ENCODE assay signal across 21 cellular contexts in the genomic region with DNA sequence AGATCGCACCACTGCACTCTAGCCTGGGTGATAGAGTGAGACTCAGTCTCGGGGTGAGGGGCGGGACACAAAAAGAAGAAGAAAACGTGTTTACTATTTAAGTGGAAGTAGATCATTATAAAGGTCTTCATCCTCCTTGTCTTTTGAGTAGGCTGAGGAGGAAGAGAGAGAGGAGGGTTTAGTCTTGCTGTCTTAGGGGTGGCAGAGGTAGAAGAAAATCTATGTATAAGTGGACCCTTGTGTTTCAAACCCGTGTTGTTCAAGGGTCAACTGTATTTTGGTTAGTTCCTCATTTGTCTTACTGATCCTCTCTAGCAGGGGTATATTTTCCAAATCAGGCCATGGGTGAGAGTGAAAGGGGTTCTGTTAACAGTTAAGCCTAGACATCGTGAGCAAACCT. TPM values are rescaled to one million over a fixed set of nuclear protein-coding genes. Genes with fewer than 3 reads are reported as not detected.
DNase-seq lines count a peak whose midpoint lies in the region; ATAC-seq, FAIRE-seq and TF ChIP-seq lines count a peak whose summit lies in the region.
"Had no signal": no experiment of that assay in that cellular context is flagged by ENCODE, and none has a peak within 500 bp of the region (broad histone marks: within the 10 kb centered on the region; RNA-seq: fewer than 3 reads in every experiment).

No MANE protein-coding gene starts in this region.

- no peak overlapping the region for H4K91ac ChIP-seq in H9 (ENCODE audit: insufficient read length, low read depth, low read length)
- no peak overlapping the region for H4K91ac ChIP-seq in neuronal stem cell (ENCODE audit: low read depth, low read length, poor library complexity)

- CTCF ChIA-PET in K562 (lab: Yijun Ruan, JAX; ENCODE audit: low intra/inter-chr PET ratio) = no interaction called here

- TF ChIP-seq CTCF in H9 (conservative IDR thresholded peaks at IDR 0.05) (no peak), K562 (IDR thresholded peaks at IDR 0.05 in 2 of 3, conservative IDR thresholded peaks at IDR 0.05 in 1 of 3; ENCODE audit: insufficient read depth in 2 of 3, low read depth in 1 of 3, low read length in 3 of 3) (no peak), neural progenitor cell (IDR thresholded peaks at IDR 0.05) (no peak)

- H2BK5ac ChIP-seq in H9 (ENCODE audit: insufficient read length, low read length) (no peak overlapping the region), neuronal stem cell (ENCODE audit: low read length) (no peak overlapping the region)

- H2AK5ac ChIP-seq in H9 (ENCODE audit: insufficient read length, low read length) (no peak overlapping the region), neuronal stem cell (ENCODE audit: low read depth, low read length) (no peak overlapping the region)

- H3K4me3 ChIP-seq in K562 (no peak overlapping the region), neural progenitor cell (no peak overlapping the region), neuronal stem cell (ENCODE audit: low read length in 2 of 2) (no peak overlapping the region)
- H3K4me3 ChIP-seq: A549, HAP-1, SK-N-MC had no signal

- in situ Hi-C loops in K562 (cut with MboI) = no loop called here

- H3K79me2 ChIP-seq in H9 (ENCODE audit: insufficient read depth, low read length) = peaks cover 87% of the 10 kb centered on the region
- H3K79me2 ChIP-seq in K562 (ENCODE audit: control insufficient read depth, insufficient read depth, low read length) = no peaks in the 10 kb centered on the region
- H3K79me2 ChIP-seq in neural progenitor cell (ENCODE audit: low read depth) = peaks cover 100% of the 10 kb centered on the region

- no peak overlapping the region for H3K23ac ChIP-seq in H9 (ENCODE audit: insufficient read length, low read depth, low read length)
- no peak overlapping the region for H3K23ac ChIP-seq in neuronal stem cell (ENCODE audit: low read depth, low read length, poor library complexity)

- DNase-seq in H9 (no peak), Kasumi-1 (lab: John Stamatoyannopoulos, UW) (peak; percentile 32 to 37), K562 (ENCODE audit: extremely low read depth in 1 of 4, low spot score in 3 of 4) (no peak), neural progenitor cell (ENCODE audit: low spot score) (no peak), neuronal stem cell (ENCODE audit: low spot score) (no peak), amygdala (lab: John Stamatoyannopoulos, UW) (no peak)
- DNase-seq: CD8-positive, alpha-beta memory T cell; NCI-H1694 treated with DMSO at 0.1 percent for 48 hours; NCI-H510A; NCI-H748 treated with DMSO at 0.1 percent for 48 hours; NK-92 treated with Interleukin-12 subunit alpha and Interleukin-12 subunit beta, amount 100 ng/mL, for 24 hours; OCI-M1; Right ventricle myocardium superior had no signal

- TF ChIP-seq RAD21 in K562 (CRISPR knock-in tag; conservative IDR thresholded peaks at IDR 0.05 in 1 of 2, IDR thresholded peaks at IDR 0.05 in 1 of 2) = no peak

- H3K9me3 Mint-ChIP-seq in H9 = no peaks in the 10 kb centered on the region
- no peaks in the 10 kb centered on the region for H3K9me3 Mint-ChIP-seq in neural progenitor cell
- H3K9me3 Mint-ChIP-seq: CD8-positive, alpha-beta memory T cell; IgD-negative memory B cell had no signal

- no peak overlapping the region for H2BK20ac ChIP-seq in H9 (ENCODE audit: low read depth, low read length, poor library complexity, severe bottlenecking)

- H3K9me3 ChIP-seq in H9 (ENCODE audit: control insufficient read depth, low read depth, low read length) (no peaks in the 10 kb centered on the region), K562 (replicated peaks; ENCODE audit: control insufficient read depth, insufficient read depth, low read depth, low read length) (no peaks in the 10 kb centered on the region), neural progenitor cell (ENCODE audit: low read depth) (no peaks in the 10 kb centered on the region), neuronal stem cell (replicated peaks in 1 of 2; ENCODE audit: control insufficient read depth in 2 of 2, insufficient read depth in 1 of 2, low read depth in 1 of 2, low read length in 2 of 2) (no peaks in the 10 kb centered on the region)
- H3K9me3 ChIP-seq: A549, HAP-1 had no signal

- no peaks in the 10 kb centered on the region for H3K9me1 ChIP-seq in K562 (ENCODE audit: control insufficient read depth, insufficient read depth, low read length)

- H3K4me1 ChIP-seq in H9 (ENCODE audit: insufficient read depth, low read length) (peaks cover 48% of the 10 kb centered on the region), K562 (replicated peaks in 1 of 2; ENCODE audit: control insufficient read depth in 2 of 2, insufficient read depth in 2 of 2, low read length in 2 of 2) (no peaks in the 10 kb centered on the region), neural progenitor cell (peaks cover 83% of the 10 kb centered on the region), neuronal stem cell (ENCODE audit: control insufficient read depth in 2 of 2, insufficient read depth in 1 of 2, low read depth in 1 of 2, low read length in 2 of 2) (peaks cover 6 to 37% of the 10 kb centered on the region in 2 donors)
- H3K4me1 ChIP-seq: HAP-1 had no signal

- H3K36me3 ChIP-seq in K562 (ENCODE audit: control insufficient read depth, insufficient read depth, low read length) = no peaks in the 10 kb centered on the region
- H3K36me3 ChIP-seq in neural progenitor cell = no peaks in the 10 kb centered on the region
- H3K36me3 ChIP-seq in neuronal stem cell (replicated peaks in 1 of 2; ENCODE audit: control insufficient read depth in 2 of 2, insufficient read depth in 2 of 2, low read length in 2 of 2) = peaks cover 0 to 75% of the 10 kb centered on the region in 2 donors
- H3K36me3 ChIP-seq: HAP-1 had no signal

- H3K4me2 ChIP-seq in H9 (ENCODE audit: insufficient read depth, insufficient read length, low read length) (no peak overlapping the region), K562 (ENCODE audit: insufficient read depth, low read length) (no peak overlapping the region), neural progenitor cell (peak overlapping the region; percentile 37), neuronal stem cell (ENCODE audit: insufficient read depth, low read length, poor library complexity, severe bottlenecking) (no peak overlapping the region)
- H3K4me2 ChIP-seq: A549 had no signal

- intact Hi-C loops in K562 (cut with micrococcal nuclease) = no loop called here

- no peak for FAIRE-seq in K562 (lab: Jason Lieb, UNC)
- FAIRE-seq: A549, D721Med, GM12892 had no signal

- no peak overlapping the region for H2BK15ac ChIP-seq in H9 (ENCODE audit: low read depth, low read length)
- no peak overlapping the region for H2BK15ac ChIP-seq in neuronal stem cell (ENCODE audit: low read length)

- TF ChIP-seq EP300 in K562 (IDR thresholded peaks at IDR 0.05; ENCODE audit: low read length) = no peak

- no peak overlapping the region for H3K4ac ChIP-seq in H9 (ENCODE audit: low read depth, low read length)
- H3K4ac ChIP-seq in neuronal stem cell (ENCODE audit: low read length) = no peak overlapping the region

- H3K18ac ChIP-seq in H9 (ENCODE audit: insufficient read length, low read depth, low read length) = no peak overlapping the region
- H3K18ac ChIP-seq in neuronal stem cell (ENCODE audit: low read length) = no peak overlapping the region

- no peak overlapping the region for H2BK12ac ChIP-seq in H9 (ENCODE audit: insufficient read length, low read depth, low read length)
- no peak overlapping the region for H2BK12ac ChIP-seq in neuronal stem cell (ENCODE audit: low read length)

- no peak for TF ChIP-seq POLR2A in K562 (conservative IDR thresholded peaks at IDR 0.05)

- peak; percentile 10; the same call in 1 of the 3 replicates for ATAC-seq in K562
- ATAC-seq in HG02798 (IDR thresholded peaks at IDR 0.05; ENCODE audit: poor library complexity, unreplicated experiment) = no peak

- H3K36me3 Mint-ChIP-seq in H9 (ENCODE audit: insufficient read depth in 1 of 3, low read depth in 3 of 3) = peaks cover 16 to 66% (median 56%) of the 10 kb centered on the region in 3 experiments; a peak in 6 of 7 replicates
- peaks cover 16% of the 10 kb centered on the region for H3K36me3 Mint-ChIP-seq in neural progenitor cell
- H3K36me3 Mint-ChIP-seq: CD8-positive, alpha-beta memory T cell had no signal

- H3K4me1 Mint-ChIP-seq in H9 = peaks cover 80 to 91% of the 10 kb centered on the region in 2 experiments
- H3K4me1 Mint-ChIP-seq in neural progenitor cell = peaks cover 66% of the 10 kb centered on the region
- H3K4me1 Mint-ChIP-seq: CD8-positive, alpha-beta memory T cell; IgD-negative memory B cell had no signal

- H3K23me2 ChIP-seq in H9 (ENCODE audit: insufficient read length, low read depth, low read length, poor library complexity, severe bottlenecking) = no peaks in the 10 kb centered on the region

- H3K27me3 ChIP-seq in H9 (ENCODE audit: insufficient read depth, low read length) (no peaks in the 10 kb centered on the region), K562 (ENCODE audit: control insufficient read depth in 2 of 2, insufficient read depth in 2 of 2, low read length in 2 of 2) (peaks cover 23 to 45% of the 10 kb centered on the region in 2 experiments), neural progenitor cell (no peaks in the 10 kb centered on the region), neuronal stem cell (ENCODE audit: control insufficient read depth in 3 of 3, insufficient read depth in 3 of 3, low read depth in 1 of 3, low read length in 3 of 3) (no peaks in the 10 kb centered on the region)

- H2BK120ac ChIP-seq in H9 (ENCODE audit: low read depth, low read length, poor library complexity, severe bottlenecking) (no peak overlapping the region), neuronal stem cell (ENCODE audit: low read depth, low read length) (no peak overlapping the region)

- H3K79me1 ChIP-seq in H9 (ENCODE audit: insufficient read depth, low read depth, low read length, poor library complexity, severe bottlenecking) (no peaks in the 10 kb centered on the region), neuronal stem cell (ENCODE audit: low read depth, low read length) (no peaks in the 10 kb centered on the region)

- BruUV-seq in K562 (replicated peaks; lab: Mats Ljungman, UMichigan) = no TSS peak

- peak overlapping the region in 1 of 2 experiments; percentile 38; a peak in 2 of 5 replicates for H3K4me3 Mint-ChIP-seq in H9
- no peak overlapping the region for H3K4me3 Mint-ChIP-seq in neural progenitor cell
- H3K4me3 Mint-ChIP-seq: CD8-positive, alpha-beta memory T cell; IgD-negative memory B cell had no signal

- no peak overlapping the region for H3T11ph ChIP-seq in H9 (ENCODE audit: low read length)

- H4K8ac ChIP-seq in H9 (replicated peaks; ENCODE audit: insufficient read length, low read depth, low read length) (no peak overlapping the region), neuronal stem cell (ENCODE audit: low read depth, low read length) (no peak overlapping the region)

- POLR2A ChIA-PET in K562 (lab: Yijun Ruan, JAX) = no interaction called here

- H2AFZ ChIP-seq in H9 (ENCODE audit: low read length) (no peak overlapping the region), K562 (ENCODE audit: low read depth, low read length) (no peak overlapping the region; the same call in 1 of the 2 replicates), neural progenitor cell (replicated peaks) (no peak overlapping the region), neuronal stem cell (ENCODE audit: low read length) (no peak overlapping the region)

- H3K14ac ChIP-seq in H9 (ENCODE audit: insufficient read depth, low read length) (no peak overlapping the region), neuronal stem cell (ENCODE audit: low read length) (no peak overlapping the region)

- H4K5ac ChIP-seq in H9 (ENCODE audit: insufficient read length, low read depth, low read length) = no peak overlapping the region

- no peaks in the 10 kb centered on the region; the same call in 1 of the 2 replicates for H3K27me3 Mint-ChIP-seq in H9 (ENCODE audit: low read depth)
- H3K27me3 Mint-ChIP-seq in neural progenitor cell (ENCODE audit: insufficient read depth, low read depth) = peaks cover 2% of the 10 kb centered on the region

- no CpG with 5 or more reads among the region's 6 CpGs for WGBS in H9 (ENCODE audit: extremely low coverage, insufficient read length, low lambda C conversion rate)
- WGBS in K562 (ENCODE audit: insufficient coverage, low coverage, missing lambda C conversion rate) = 17% methylated on average over 6 of the region's 6 CpGs
- no CpG with 5 or more reads among the region's 6 CpGs for WGBS in neuronal stem cell (ENCODE audit: extremely low coverage in 2 of 2, insufficient read length in 2 of 2, insufficient replicate concordance in 1 of 2), 2 donors

- H3K27ac Mint-ChIP-seq in H9 (peak overlapping the region; percentile 25 to 87 (median 86); a peak in 6 of 7 replicates), neural progenitor cell (no peak overlapping the region)
- H3K27ac Mint-ChIP-seq: CD8-positive, alpha-beta memory T cell; IgD-negative memory B cell had no signal

- H3K27ac ChIP-seq in H9 (ENCODE audit: insufficient read length, low read depth, low read length) (no peak overlapping the region), K562 (ENCODE audit: extremely low read depth, low read depth, low read length) (no peak overlapping the region), neural progenitor cell (peak overlapping the region; percentile 77), neuronal stem cell (replicated peaks; ENCODE audit: low read length) (no peak overlapping the region)
- H3K27ac ChIP-seq: A549, SK-N-MC had no signal

- H3K56ac ChIP-seq in H9 (ENCODE audit: insufficient read length, low read depth, low read length) = no peak overlapping the region

- no peak overlapping the region for H3K9ac ChIP-seq in H9 (ENCODE audit: extremely low read depth, insufficient read length, low read length)
- no peak overlapping the region for H3K9ac ChIP-seq in K562 (ENCODE audit: insufficient read depth in 1 of 2, low read depth in 2 of 2, low read length in 2 of 2)
- H3K9ac ChIP-seq in neural progenitor cell = no peak overlapping the region
- H3K9ac ChIP-seq in neuronal stem cell (ENCODE audit: low read depth, low read length, poor library complexity) = no peak overlapping the region

- peaks cover 32% of the 10 kb centered on the region for H3F3A ChIP-seq in neural progenitor cell (ENCODE audit: low read depth)

- H4K20me1 ChIP-seq in H9 (ENCODE audit: control insufficient read depth, insufficient read depth, insufficient read length) = peaks cover 2% of the 10 kb centered on the region
- no peaks in the 10 kb centered on the region for H4K20me1 ChIP-seq in K562 (replicated peaks; ENCODE audit: control insufficient read depth, insufficient read depth, low read length)
- H4K20me1 ChIP-seq in neural progenitor cell (ENCODE audit: low read depth) = peaks cover 100% of the 10 kb centered on the region

RNA-seq across cellular contexts. Expression of a gene that starts 40.1 kb away (rescaled TPM):
- total RNA-seq in H9 (2021) (364 and 376 TPM in 2 replicates), K562 (2014; rRNA removed) (not detected in 2 replicates), K562 (2014; rRNA removed; fragmentation: Illumina TruSeq; extraction: Trizol) (not detected in 2 replicates), K562 (2015; rRNA removed; fragmentation: Illumina TruSeq; extraction: Trizol) (not detected in 2 replicates), K562 (2021) (0.11 and 0.18 TPM in 2 replicates), neural progenitor cell (ENCODE audit: low replicate concordance) (106 and 107 TPM in 2 replicates)
- total RNA-seq in K562 (2011; cell fraction: chromatin; rRNA removed; ENCODE audit: low replicate concordance) = 0.09 TPM in 1 of 2 replicates, not detected in the other
- total RNA-seq in K562 (2011; cell fraction: nucleolus; rRNA removed) = under 0.01 TPM in 1 of 2 replicates, not detected in the other
- 0.08 TPM in 1 of 2 replicates, not detected in the other for total RNA-seq in K562 (2011; cell fraction: nucleoplasm; rRNA removed)
- polyA plus RNA-seq in K562 (2011; rRNA removed) (0.01 and 0.04 TPM in 2 replicates), K562 (2014; fragmentation: Illumina TruSeq; extraction: Trizol) (not detected in 2 replicates), K562 (2014; fragmentation: Nextera tagmentation; extraction: Ambion mirVana) (not detected), K562 (2014; rRNA removed) (not detected in 2 replicates)
- polyA plus RNA-seq in K562 (2011; cell fraction: cytosol; rRNA removed) = 0.03 TPM in 1 of 2 replicates, not detected in the other
- polyA plus RNA-seq in K562 (2011; cell fraction: nucleus; rRNA removed) = 0.04 TPM in 1 of 2 replicates, not detected in the other
- polyA plus RNA-seq in K562 (2012) = 0.01 TPM in 1 of 2 replicates, not detected in the other
- polyA minus RNA-seq in K562 (2011; rRNA and poly(A)+ RNA removed) = 0.03 and 0.14 TPM in 2 replicates
- polyA minus RNA-seq in K562 (2011; cell fraction: cytosol; rRNA and poly(A)+ RNA removed) = 0.36 TPM in 1 of 2 replicates, not detected in the other
- 0.13 TPM in 1 of 2 replicates, not detected in the other for polyA minus RNA-seq in K562 (2011; cell fraction: nucleus; rRNA and poly(A)+ RNA removed)
- 53.8 TPM for polyA plus RNA-seq in neuronal stem cell (2013, experiment 1 of 2)
- 57.6 TPM for polyA plus RNA-seq in neuronal stem cell (2013, experiment 2 of 2)
- total RNA-seq: Right ventricle myocardium superior had no signal
- polyA plus RNA-seq: BJ; CD8-positive, alpha-beta memory T cell; IgD-negative memory B cell had no signal

Comparison
In these comparisons a context has a peak if more than half of its experiments do, and no peak if none do; other contexts are left out.
1. DNase-seq: peak in Kasumi-1 (2 of 2); none in H9 (single experiment), K562 (0 of 4), neural progenitor cell (single experiment), neuronal stem cell (single experiment) and amygdala (0 of 56).
2. RNA of a gene that starts 40.1 kb away (total RNA-seq): 364 to 376 TPM in H9 and 106 to 107 TPM in neural progenitor cell; under 0.01 to 0.18 TPM in K562; every median in the first group is over 10 times any median in the second.